29 cellular contexts compared by ENCODE assay signal in genomic region chr10:129699722-129700340, GRCh38.
DNase-seq lines count a peak whose midpoint lies in the region; ATAC-seq and TF ChIP-seq lines count a peak whose summit lies in the region.
"Had no signal": no experiment of that assay in that cellular context is flagged by ENCODE, and none has a peak within 500 bp of the region (broad histone marks: within the 10 kb centered on the region; RNA-seq: fewer than 3 reads in every experiment).

No MANE protein-coding gene starts in this region.

- peaks cover 0 to 10% (median 0%) of the 10 kb centered on the region in 4 donors for H3K4me1 ChIP-seq in tibial nerve
- H3K4me1 ChIP-seq: A549, BE2C, Caco-2 had no signal

- H3K27me3 Mint-ChIP-seq in activated T-helper 17 cell treated with anti-CD3 and anti-CD28 coated beads, Interleukin-2, amount 50 U/mL, for 72 hours: no peaks in the 10 kb centered on the region
- H3K27me3 Mint-ChIP-seq: B cell; CD4-positive, alpha-beta memory T cell; CD4-positive, alpha-beta T cell; CD4-positive, CD25-positive, alpha-beta regulatory T cell had no signal

- no peak overlapping the region for H3K4me3 ChIP-seq in tibial nerve
- H3K4me3 ChIP-seq: A549; BLaER1; BLaER1 treated with 17β-estradiol and CSF1 and Interleukin-3, amounts not matched to agents 10 nM and 100 nM had no signal

- no peaks in the 10 kb centered on the region for H3K9me3 Mint-ChIP-seq in activated T-helper 17 cell treated with anti-CD3 and anti-CD28 coated beads, Interleukin-2, amount 50 U/mL, for 72 hours
- H3K9me3 Mint-ChIP-seq: CD4-positive, alpha-beta T cell; CD8-positive, alpha-beta T cell had no signal

- H3K27ac ChIP-seq in tibial nerve: no peak overlapping the region
- H3K27ac ChIP-seq: 22Rv1; A549; BLaER1; BLaER1 treated with 17β-estradiol and CSF1 and Interleukin-3, amounts not matched to agents 10 nM and 100 nM; C4-2B had no signal

- ATAC-seq in activated T-helper 17 cell treated with anti-CD3 and anti-CD28 coated beads, Interleukin-2, amount 50 U/mL, for 72 hours (replicated peaks): peak; percentile 80
- ATAC-seq: A549; CD8-positive, alpha-beta T cell had no signal

- no peak for DNase-seq in tibial nerve (ENCODE audit: low spot score in 2 of 2)
- DNase-seq: 8988T; ACHN; AML-193; BE2C; C1 segment of cervical spinal cord; Caco-2; Calu3; CD4-positive, alpha-beta memory T cell; CD4-positive, alpha-beta T cell; CD4-positive, CD25-positive, alpha-beta regulatory T cell; CD8-positive, alpha-beta memory T cell; CD8-positive, alpha-beta T cell; COR-L47; DMS 273 treated with DMSO at 0.1 percent for 48 hours; DMS153; DMS53; DMS79; DMS79 treated with DMSO at 0.1 percent for 48 hours; DND-41; EL had no signal

- H3K4me1 Mint-ChIP-seq in activated T-helper 17 cell treated with anti-CD3 and anti-CD28 coated beads, Interleukin-2, amount 50 U/mL, for 72 hours: peaks cover 4% of the 10 kb centered on the region

- H3K27me3 ChIP-seq in tibial nerve: no peaks in the 10 kb centered on the region
- H3K27me3 ChIP-seq: BE2C; BLaER1; BLaER1 treated with 17β-estradiol and CSF1 and Interleukin-3, amounts not matched to agents 10 nM and 100 nM had no signal

- H3K9me3 ChIP-seq in tibial nerve: no peaks in the 10 kb centered on the region
- H3K9me3 ChIP-seq: A549, BE2C, BLaER1, Caco-2 had no signal

- no peaks in the 10 kb centered on the region for H3K36me3 ChIP-seq in tibial nerve
- H3K36me3 ChIP-seq: BE2C had no signal

- no peak for TF ChIP-seq POLR2A in tibial nerve (IDR thresholded peaks at IDR 0.05)

- no peak for TF ChIP-seq EP300 in tibial nerve (IDR thresholded peaks at IDR 0.05)

- no peak overlapping the region for H3K4me3 Mint-ChIP-seq in activated T-helper 17 cell treated with anti-CD3 and anti-CD28 coated beads, Interleukin-2, amount 50 U/mL, for 72 hours
- H3K4me3 Mint-ChIP-seq: B cell; CD14-positive monocyte; CD4-positive, alpha-beta memory T cell; CD4-positive, alpha-beta T cell; CD4-positive, CD25-positive, alpha-beta regulatory T cell; CD8-positive, alpha-beta memory T cell; CD8-positive, alpha-beta T cell had no signal

- 84 to 94% methylated on average over 15 of the region's 15 CpGs for WGBS in tibial nerve, 2 donors

- peaks cover 6% of the 10 kb centered on the region for H3K36me3 Mint-ChIP-seq in activated T-helper 17 cell treated with anti-CD3 and anti-CD28 coated beads, Interleukin-2, amount 50 U/mL, for 72 hours (ENCODE audit: low read depth)
- H3K36me3 Mint-ChIP-seq: CD14-positive monocyte had no signal

- no peak for TF ChIP-seq CTCF in tibial nerve (IDR thresholded peaks at IDR 0.05)

- no peak overlapping the region for H3K27ac Mint-ChIP-seq in activated T-helper 17 cell treated with anti-CD3 and anti-CD28 coated beads, Interleukin-2, amount 50 U/mL, for 72 hours
- H3K27ac Mint-ChIP-seq: B cell; CD14-positive monocyte; CD4-positive, alpha-beta memory T cell; CD4-positive, alpha-beta T cell; CD8-positive, alpha-beta memory T cell; CD8-positive, alpha-beta T cell had no signal
